ENCODE assay signal across 14 cellular contexts in the genomic region with DNA sequence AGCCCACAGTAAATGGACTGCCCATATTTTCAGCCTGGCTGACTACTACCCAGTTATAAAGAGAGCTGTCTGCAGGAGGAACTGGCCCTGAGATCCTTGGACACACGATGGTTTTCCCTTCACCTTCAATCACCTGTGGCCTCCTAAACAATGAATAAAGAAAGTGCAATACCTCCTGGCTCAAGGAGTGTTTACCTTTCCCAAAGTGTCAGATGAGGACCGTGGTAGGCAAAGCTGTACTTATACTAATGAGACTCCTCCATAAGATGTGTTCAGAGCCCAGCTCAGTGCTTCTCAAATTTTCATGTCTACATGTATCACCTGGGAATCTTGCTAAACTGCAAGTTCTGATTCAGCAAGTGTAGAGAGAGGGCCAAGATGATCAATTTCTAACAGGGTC.
DNase-seq lines count a peak whose midpoint lies in the region; ATAC-seq and TF ChIP-seq lines count a peak whose summit lies in the region.
"Had no signal": no experiment of that assay in that cellular context is flagged by ENCODE, and none has a peak within 500 bp of the region (broad histone marks: within the 10 kb centered on the region; RNA-seq: fewer than 3 reads in every experiment).

No MANE protein-coding gene starts in this region.

- intact Hi-C loops in left lung (cut with DNase I) = no loop called here
- intact Hi-C loops in spleen (cut with DNase I; ENCODE audit: low total_unique reads) = no loop called here

- H3K27ac ChIP-seq in Karpas-422 (ENCODE audit: low read length) = no peak overlapping the region
- H3K27ac ChIP-seq in left lung = no peak overlapping the region
- H3K27ac ChIP-seq in spleen = no peak overlapping the region
- H3K27ac ChIP-seq: KMS-11 had no signal

- H3K9me3 ChIP-seq in Karpas-422 (ENCODE audit: low read length) (no peaks in the 10 kb centered on the region), left lung (no peaks in the 10 kb centered on the region), spleen (no peaks in the 10 kb centered on the region)

- H3K36me3 ChIP-seq in Karpas-422 (ENCODE audit: insufficient read depth, low read length) (no peaks in the 10 kb centered on the region), left lung (no peaks in the 10 kb centered on the region), spleen (no peaks in the 10 kb centered on the region)

- H4K20me1 ChIP-seq in Karpas-422 (ENCODE audit: insufficient read depth, low read depth, low read length) = no peaks in the 10 kb centered on the region

- H3K79me2 ChIP-seq in Karpas-422 (ENCODE audit: low read length) = no peaks in the 10 kb centered on the region

- no peaks in the 10 kb centered on the region for H3K9me2 ChIP-seq in Karpas-422 (replicated peaks; ENCODE audit: insufficient read depth, low read length)

- 59 to 84% (median 75%) methylated on average over 2 of the region's 2 CpGs for WGBS in spleen, 5 donors

- peak; percentile 61 for ATAC-seq in left lung
- no peak for ATAC-seq in HG03565 (IDR thresholded peaks at IDR 0.05; ENCODE audit: unreplicated experiment)

- H2AFZ ChIP-seq in Karpas-422 (ENCODE audit: low read length) = peak overlapping the region; percentile 28; the same call in 1 of the 2 replicates

- DNase-seq in Karpas-422 = no peak
- DNase-seq in NCI-H146 treated with DMSO at 0.1 percent for 48 hours (lab: John Stamatoyannopoulos, UW; ENCODE audit: unreplicated experiment) = peak; percentile 27
- DNase-seq in NCI-H510A (lab: John Stamatoyannopoulos, UW) = peak; percentile 17
- no peak for DNase-seq in left lung
- no peak for DNase-seq in germinal center (ENCODE audit: low spot score)
- DNase-seq in spleen = no peak
- DNase-seq: CD4-positive, CD25-positive, alpha-beta regulatory T cell; COR-L47; IMR-90; NCI-H1105; NCI-H2171 treated with DMSO at 0.1 percent for 48 hours; NCI-H82 had no signal

- no peak for TF ChIP-seq CTCF in left lung (IDR thresholded peaks at IDR 0.05)
- no peak for TF ChIP-seq CTCF in spleen (IDR thresholded peaks at IDR 0.05 in 8 of 11, conservative IDR thresholded peaks at IDR 0.05 in 3 of 11)

- no peak overlapping the region for H3K4me2 ChIP-seq in Karpas-422 (ENCODE audit: low read depth, low read length, poor library complexity, severe bottlenecking)
- H3K4me2 ChIP-seq: KMS-11 had no signal

- H3K27me3 ChIP-seq in Karpas-422 (ENCODE audit: low read length) (no peaks in the 10 kb centered on the region), left lung (no peaks in the 10 kb centered on the region), spleen (replicated peaks in 1 of 7) (no peaks in the 10 kb centered on the region)

- no peak for TF ChIP-seq POLR2A in spleen (IDR thresholded peaks at IDR 0.05)

- H3K4me1 ChIP-seq in Karpas-422 (ENCODE audit: low read length) (peaks cover 39% of the 10 kb centered on the region), left lung (no peaks in the 10 kb centered on the region), spleen (peaks cover 0 to 7% (median 6%) of the 10 kb centered on the region in 6 donors)

- no peak overlapping the region for H3K9ac ChIP-seq in Karpas-422 (ENCODE audit: low read length)
- H3K9ac ChIP-seq: KMS-11 had no signal

- no peak overlapping the region for H3K4me3 ChIP-seq in Karpas-422 (ENCODE audit: low read length)
- no peak overlapping the region for H3K4me3 ChIP-seq in left lung
- H3K4me3 ChIP-seq in spleen = no peak overlapping the region

Comparison
In these comparisons a context has a peak if more than half of its experiments do, and no peak if none do; other contexts are left out.
1. DNase-seq: peak in NCI-H146 treated with DMSO at 0.1 percent for 48 hours (single experiment) and NCI-H510A (single experiment); none in Karpas-422 (single experiment), left lung (0 of 2), germinal center (single experiment) and spleen (single experiment).